Comparison of ENCODE assay signal across 15 cellular contexts in the genomic region with DNA sequence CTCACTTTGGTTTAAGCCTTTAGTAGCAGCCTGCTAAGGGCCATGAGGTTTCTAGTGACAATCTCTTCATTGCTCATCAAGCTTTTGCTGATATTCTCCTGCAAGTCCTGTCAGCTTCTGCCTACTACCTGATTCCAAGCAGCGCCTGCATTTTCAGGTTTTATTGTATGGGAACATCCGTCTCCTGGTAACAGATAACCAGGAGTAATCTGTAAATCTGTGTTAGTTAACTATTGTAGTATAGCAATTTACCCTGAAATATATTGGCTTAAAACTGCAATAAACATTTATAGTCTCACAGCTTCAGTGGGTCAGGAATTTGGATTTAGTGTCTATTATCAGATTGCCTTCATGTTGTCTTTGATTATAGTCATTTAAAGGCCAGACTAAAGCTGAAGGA.
DNase-seq lines count a peak whose midpoint lies in the region; ATAC-seq and TF ChIP-seq lines count a peak whose summit lies in the region.
"Had no signal": no experiment of that assay in that cellular context is flagged by ENCODE, and none has a peak within 500 bp of the region (broad histone marks: within the 10 kb centered on the region; RNA-seq: fewer than 3 reads in every experiment).

No MANE protein-coding gene starts in this region.

- no peak overlapping the region for H3K4me3 ChIP-seq in cardiac muscle cell
- no peak overlapping the region for H3K4me3 ChIP-seq in mesendoderm (ENCODE audit: low read length)
- no peak overlapping the region for H3K4me3 ChIP-seq in HAP-1
- H3K4me3 ChIP-seq: BLaER1 treated with 17β-estradiol and CSF1 and Interleukin-3, amounts not matched to agents 10 nM and 100 nM had no signal

- H3K9ac ChIP-seq in mesendoderm (ENCODE audit: low read length), result no peak overlapping the region
- H3K9ac ChIP-seq: BLaER1 treated with 17β-estradiol and CSF1 and Interleukin-3, amounts not matched to agents 10 nM and 100 nM had no signal

- intact Hi-C loops in Right ventricle myocardium inferior (cut with DNase I), result no loop called here

- no peak overlapping the region for H4K8ac ChIP-seq in mesendoderm (ENCODE audit: low read depth, low read length)

- H3K4me1 Mint-ChIP-seq in WTC11, result peaks cover 7% of the 10 kb centered on the region; the same call in 1 of the 2 replicates
- H3K4me1 Mint-ChIP-seq: B cell had no signal

- H2AK5ac ChIP-seq in mesendoderm (ENCODE audit: low read length), result no peak overlapping the region

- H3K79me1 ChIP-seq in mesendoderm (ENCODE audit: low read length), result peaks cover 7% of the 10 kb centered on the region

- ATAC-seq in Right ventricle myocardium inferior (no peak), WTC11 (no peak)
- ATAC-seq: CD8-positive, alpha-beta T cell had no signal

- no CpG with 5 or more reads among the region's 2 CpGs for WGBS in mesendoderm (ENCODE audit: extremely low coverage, insufficient coverage, low lambda C conversion rate)

- H3K27me3 Mint-ChIP-seq in WTC11 (ENCODE audit: low read depth), result no peaks in the 10 kb centered on the region
- H3K27me3 Mint-ChIP-seq: B cell had no signal

- H4K5ac ChIP-seq in mesendoderm (ENCODE audit: low read length), result no peak overlapping the region

- no peaks in the 10 kb centered on the region for H3K9me3 Mint-ChIP-seq in WTC11
- H3K9me3 Mint-ChIP-seq: CD8-positive, alpha-beta T cell had no signal

- H3K27ac ChIP-seq in cardiac muscle cell (peak overlapping the region; percentile 47), mesendoderm (ENCODE audit: low read depth, low read length) (no peak overlapping the region)
- H3K27ac ChIP-seq: BLaER1 treated with 17β-estradiol and CSF1 and Interleukin-3, amounts not matched to agents 10 nM and 100 nM had no signal

- no peak for TF ChIP-seq CTCF in cardiac muscle cell (IDR thresholded peaks at IDR 0.05; ENCODE audit: low read depth, low read length)
- no peak for TF ChIP-seq CTCF in WTC11 (IDR thresholded peaks at IDR 0.05)

- no peak overlapping the region for H3K4me3 Mint-ChIP-seq in WTC11
- H3K4me3 Mint-ChIP-seq: B cell; CD8-positive, alpha-beta T cell had no signal

- no peak overlapping the region for H3K18ac ChIP-seq in mesendoderm (ENCODE audit: low read length)

- POLR2A ChIA-PET in WTC11 (lab: Charles Lee), result interaction anchor here (0.7 to 0.8 kb wide), 2 partner anchors 132 to 1043 kb away, joined by 3 to 6 read pairs; no protein-coding TSS in a partner anchor

- H3K9me3 ChIP-seq in cardiac muscle cell (ENCODE audit: low read depth) (no peaks in the 10 kb centered on the region), HAP-1 (no peaks in the 10 kb centered on the region)

- no peaks in the 10 kb centered on the region for H3K27me3 ChIP-seq in cardiac muscle cell
- H3K27me3 ChIP-seq in mesendoderm (ENCODE audit: insufficient read depth, low read length, poor library complexity), result no peaks in the 10 kb centered on the region
- H3K27me3 ChIP-seq in HAP-1 (ENCODE audit: low read depth), result no peaks in the 10 kb centered on the region
- H3K27me3 ChIP-seq: BLaER1 treated with 17β-estradiol and CSF1 and Interleukin-3, amounts not matched to agents 10 nM and 100 nM had no signal

- peak overlapping the region; percentile 78 for H3K27ac Mint-ChIP-seq in WTC11
- H3K27ac Mint-ChIP-seq: B cell; CD8-positive, alpha-beta T cell had no signal

- CTCF ChIA-PET in WTC11 (lab: Charles Lee), result no interaction called here

- H3K36me3 ChIP-seq in cardiac muscle cell (no peaks in the 10 kb centered on the region), mesendoderm (ENCODE audit: control insufficient read depth, insufficient read depth, low read length) (no peaks in the 10 kb centered on the region), HAP-1 (replicated peaks) (peaks cover 17% of the 10 kb centered on the region)

- H2BK15ac ChIP-seq in mesendoderm (replicated peaks; ENCODE audit: low read depth), result no peak overlapping the region

- H3K36me3 Mint-ChIP-seq in WTC11, result peaks cover 23% of the 10 kb centered on the region

- in situ Hi-C loops in HAP-1 (cut with MboI; ENCODE audit: low sequenced_read_pairs), result no loop called here

- H3K23ac ChIP-seq in mesendoderm (ENCODE audit: low read length), result no peak overlapping the region

- no peak overlapping the region for H3K56ac ChIP-seq in mesendoderm (ENCODE audit: low read length)

- H2BK5ac ChIP-seq in mesendoderm (ENCODE audit: low read length), result no peak overlapping the region

- no peak overlapping the region for H3K4me2 ChIP-seq in mesendoderm (ENCODE audit: low read length)
- H3K4me2 ChIP-seq: BLaER1 treated with 17β-estradiol and CSF1 and Interleukin-3, amounts not matched to agents 10 nM and 100 nM had no signal

- peaks cover 26% of the 10 kb centered on the region for H3K4me1 ChIP-seq in cardiac muscle cell (ENCODE audit: low read depth)
- no peaks in the 10 kb centered on the region for H3K4me1 ChIP-seq in mesendoderm (ENCODE audit: control insufficient read depth, low read depth, low read length)
- H3K4me1 ChIP-seq in HAP-1, result no peaks in the 10 kb centered on the region
- H3K4me1 ChIP-seq: BLaER1 treated with 17β-estradiol and CSF1 and Interleukin-3, amounts not matched to agents 10 nM and 100 nM had no signal

- DNase-seq in cardiac muscle cell (ENCODE audit: low read depth in 1 of 2, low spot score in 1 of 2) (no peak), Right ventricle myocardium inferior (ENCODE audit: missing footprints) (no peak), WTC11 (ENCODE audit: low spot score) (no peak), mesendoderm (peak; percentile 71), putamen (ENCODE audit: low spot score) (peak; percentile 3), MV-4-11 (lab: John Stamatoyannopoulos, UW) (no peak), HAP-1 (ENCODE audit: low spot score in 2 of 2) (no peak)
- DNase-seq: Calu3; CD8-positive, alpha-beta T cell; DMS79 treated with DMSO at 0.1 percent for 48 hours; GF-D8; GOT3; H7 had no signal

- no peaks in the 10 kb centered on the region for H3K79me2 ChIP-seq in mesendoderm (ENCODE audit: control insufficient read depth, insufficient read depth, low read length)

- no peak overlapping the region for H2BK120ac ChIP-seq in mesendoderm (ENCODE audit: low read depth, low read length)

- no peak overlapping the region for H3K4ac ChIP-seq in mesendoderm (ENCODE audit: low read depth, low read length)

TF ChIP-seq in WTC11, 78 proteins besides CTCF, POLR2A, EP300 and RAD21 (continues in another document):
- TF ChIP-seq, protein P1, sequence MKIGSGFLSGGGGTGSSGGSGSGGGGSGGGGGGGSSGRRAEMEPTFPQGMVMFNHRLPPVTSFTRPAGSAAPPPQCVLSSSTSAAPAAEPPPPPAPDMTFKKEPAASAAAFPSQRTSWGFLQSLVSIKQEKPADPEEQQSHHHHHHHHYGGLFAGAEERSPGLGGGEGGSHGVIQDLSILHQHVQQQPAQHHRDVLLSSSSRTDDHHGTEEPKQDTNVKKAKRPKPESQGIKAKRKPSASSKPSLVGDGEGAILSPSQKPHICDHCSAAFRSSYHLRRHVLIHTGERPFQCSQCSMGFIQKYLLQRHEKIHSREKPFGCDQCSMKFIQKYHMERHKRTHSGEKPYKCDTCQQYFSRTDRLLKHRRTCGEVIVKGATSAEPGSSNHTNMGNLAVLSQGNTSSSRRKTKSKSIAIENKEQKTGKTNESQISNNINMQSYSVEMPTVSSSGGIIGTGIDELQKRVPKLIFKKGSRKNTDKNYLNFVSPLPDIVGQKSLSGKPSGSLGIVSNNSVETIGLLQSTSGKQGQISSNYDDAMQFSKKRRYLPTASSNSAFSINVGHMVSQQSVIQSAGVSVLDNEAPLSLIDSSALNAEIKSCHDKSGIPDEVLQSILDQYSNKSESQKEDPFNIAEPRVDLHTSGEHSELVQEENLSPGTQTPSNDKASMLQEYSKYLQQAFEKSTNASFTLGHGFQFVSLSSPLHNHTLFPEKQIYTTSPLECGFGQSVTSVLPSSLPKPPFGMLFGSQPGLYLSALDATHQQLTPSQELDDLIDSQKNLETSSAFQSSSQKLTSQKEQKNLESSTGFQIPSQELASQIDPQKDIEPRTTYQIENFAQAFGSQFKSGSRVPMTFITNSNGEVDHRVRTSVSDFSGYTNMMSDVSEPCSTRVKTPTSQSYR (CRISPR knock-in tag; IDR thresholded peaks at IDR 0.05), result no peak
- TF ChIP-seq FOXP4 (CRISPR knock-in tag; IDR thresholded peaks at IDR 0.05) (no peak), GRHL2 (CRISPR knock-in tag; IDR thresholded peaks at IDR 0.05; ENCODE audit: insufficient replicate concordance, severe bottlenecking) (no peak), TP53 (CRISPR knock-in tag; IDR thresholded peaks at IDR 0.05) (no peak), ZNF138 (CRISPR knock-in tag; conservative IDR thresholded peaks at IDR 0.05) (no peak)
- TF ChIP-seq, protein P2, sequence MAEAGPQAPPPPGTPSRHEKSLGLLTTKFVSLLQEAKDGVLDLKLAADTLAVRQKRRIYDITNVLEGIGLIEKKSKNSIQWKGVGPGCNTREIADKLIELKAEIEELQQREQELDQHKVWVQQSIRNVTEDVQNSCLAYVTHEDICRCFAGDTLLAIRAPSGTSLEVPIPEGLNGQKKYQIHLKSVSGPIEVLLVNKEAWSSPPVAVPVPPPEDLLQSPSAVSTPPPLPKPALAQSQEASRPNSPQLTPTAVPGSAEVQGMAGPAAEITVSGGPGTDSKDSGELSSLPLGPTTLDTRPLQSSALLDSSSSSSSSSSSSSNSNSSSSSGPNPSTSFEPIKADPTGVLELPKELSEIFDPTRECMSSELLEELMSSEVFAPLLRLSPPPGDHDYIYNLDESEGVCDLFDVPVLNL (CRISPR knock-in tag; IDR thresholded peaks at IDR 0.05; ENCODE audit: borderline replicate concordance, low read depth), result no peak
- TF ChIP-seq, protein P3, sequence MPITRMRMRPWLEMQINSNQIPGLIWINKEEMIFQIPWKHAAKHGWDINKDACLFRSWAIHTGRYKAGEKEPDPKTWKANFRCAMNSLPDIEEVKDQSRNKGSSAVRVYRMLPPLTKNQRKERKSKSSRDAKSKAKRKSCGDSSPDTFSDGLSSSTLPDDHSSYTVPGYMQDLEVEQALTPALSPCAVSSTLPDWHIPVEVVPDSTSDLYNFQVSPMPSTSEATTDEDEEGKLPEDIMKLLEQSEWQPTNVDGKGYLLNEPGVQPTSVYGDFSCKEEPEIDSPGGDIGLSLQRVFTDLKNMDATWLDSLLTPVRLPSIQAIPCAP (CRISPR knock-in tag; IDR thresholded peaks at IDR 0.05), result no peak

Comparison
In these comparisons a context has a peak if more than half of its experiments do, and no peak if none do; other contexts are left out.
1. DNase-seq: peak in mesendoderm (single experiment) and putamen (single experiment); none in cardiac muscle cell (0 of 2), Right ventricle myocardium inferior (single experiment), WTC11 (single experiment), MV-4-11 (single experiment) and HAP-1 (0 of 2).